Comparison of ENCODE assay signal across 11 cellular contexts in the genomic region with DNA sequence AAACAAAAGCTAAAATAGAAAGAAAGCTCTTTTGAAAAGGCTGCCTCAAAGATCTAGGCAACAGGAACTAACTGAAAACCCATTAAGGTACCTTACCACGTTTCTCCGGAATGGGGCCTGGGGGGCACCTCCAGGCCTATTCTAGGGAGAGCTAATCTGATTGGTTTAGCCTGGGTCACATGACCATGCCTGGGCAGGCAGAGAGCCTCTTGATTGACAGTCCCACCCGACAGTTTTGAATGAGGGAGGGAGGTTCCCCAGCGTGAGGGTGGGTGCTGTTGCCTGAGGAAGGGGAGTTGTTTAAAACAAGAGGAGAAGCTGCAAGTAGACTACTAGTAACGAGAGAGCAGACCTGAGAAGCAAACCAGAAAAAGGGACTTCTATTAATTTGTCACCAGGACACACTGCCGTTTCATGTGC.
A peak's percentile ranks its signal among the peaks of the same experiment; 100 is the strongest.
DNase-seq lines count a peak whose midpoint lies in the region; ATAC-seq, FAIRE-seq and TF ChIP-seq lines count a peak whose summit lies in the region.
"Had no signal": no experiment of that assay in that cellular context is flagged by ENCODE, and none has a peak within 500 bp of the region (broad histone marks: within the 10 kb centered on the region; RNA-seq: fewer than 3 reads in every experiment).

No MANE protein-coding gene starts in this region.

- peak; percentile 2 for DNase-seq in activated T-cell treated with anti-CD3 and anti-CD28 coated beads for 48 hours (ENCODE audit: low read depth)
- DNase-seq in activated T-cell treated with anti-CD3 and anti-CD28 coated beads, Interleukin-2, amount 50 U/mL, for 1 hour: no peak
- peak; percentile 41 to 86 for DNase-seq in H1 (ENCODE audit: low read depth in 1 of 2, low spot score in 2 of 2)
- peak; percentile 18 for DNase-seq in stimulated activated naive B cell treated with anti-CD40 and anti-IgM and Interleukin-4, amounts not matched to agents 10 μg/mL and 1 μg/mL and 100 μg/mL, for 72 hours
- DNase-seq in NCI-H1694 treated with DMSO at 0.1 percent for 48 hours (lab: John Stamatoyannopoulos, UW): no peak
- no peak for DNase-seq in putamen (ENCODE audit: low spot score)

- H3K4me1 Mint-ChIP-seq in stimulated activated naive B cell treated with anti-CD40 and anti-IgM and Interleukin-4, amounts not matched to agents 10 μg/mL and 1 μg/mL and 100 μg/mL, for 72 hours: no peaks in the 10 kb centered on the region
- H3K4me1 Mint-ChIP-seq: nephron had no signal

- no peak overlapping the region for H3K9ac ChIP-seq in Loucy (ENCODE audit: low read depth, low read length, poor library complexity, severe bottlenecking)
- no peak overlapping the region for H3K9ac ChIP-seq in H1 (replicated peaks in 1 of 4; ENCODE audit: extremely low read depth in 1 of 4, low read depth in 3 of 4, low read length in 3 of 4)

- H3K27ac ChIP-seq in H1 (ENCODE audit: low read depth, low read length): no peak overlapping the region
- H3K27ac ChIP-seq: suprapubic skin had no signal

- H3K79me1 ChIP-seq in H1 (ENCODE audit: low read depth, low read length): no peaks in the 10 kb centered on the region

- H2AK5ac ChIP-seq in H1 (ENCODE audit: low read depth, low read length): no peak overlapping the region

- H3K27me3 ChIP-seq in Loucy (ENCODE audit: insufficient read depth, low read length, poor library complexity, severe bottlenecking): no peaks in the 10 kb centered on the region
- 0 out of 7 replicates have a peak, but pooled peaks cover 0 to 2% (median 0%) of the 10 kb centered on the region in 4 experiments for H3K27me3 ChIP-seq in H1 (replicated peaks in 1 of 4; ENCODE audit: control insufficient read depth in 3 of 4, extremely low read depth in 1 of 4, insufficient read depth in 3 of 4, low read length in 3 of 4)

- peak; percentile 72 to 78 for ATAC-seq in stimulated activated naive B cell treated with anti-CD40 and anti-IgM and Interleukin-4, amounts not matched to agents 10 μg/mL and 1 μg/mL and 100 μg/mL, for 72 hours (replicated peaks)
- no peak for ATAC-seq in GM18868 (IDR thresholded peaks at IDR 0.05; ENCODE audit: unreplicated experiment)

- no peak overlapping the region for H3K4me3 Mint-ChIP-seq in stimulated activated naive B cell treated with anti-CD40 and anti-IgM and Interleukin-4, amounts not matched to agents 10 μg/mL and 1 μg/mL and 100 μg/mL, for 72 hours
- H3K4me3 Mint-ChIP-seq: nephron had no signal

- H2BK5ac ChIP-seq in H1 (ENCODE audit: low read depth, low read length): 0 out of 2 replicates have a peak overlapping the region, but pooled peaks have one; percentile 35

- H3K4me2 ChIP-seq in Loucy (ENCODE audit: low read depth, low read length, poor library complexity, severe bottlenecking) (peak overlapping the region; percentile 40), H1 (ENCODE audit: insufficient read depth in 1 of 2, low read depth in 2 of 2, low read length in 2 of 2) (peak overlapping the region in 1 of 2 experiments; percentile 25; a peak in 1 of 4 replicates)

- peak overlapping the region; percentile 25 for H3K4me3 ChIP-seq in Loucy (ENCODE audit: low read length, poor library complexity, severe bottlenecking)
- H3K4me3 ChIP-seq in H1 (ENCODE audit: extremely low read depth in 1 of 4, insufficient read depth in 2 of 4, low read depth in 3 of 4, low read length in 4 of 4): no peak overlapping the region; a peak in 1 of 8 replicates
- H3K4me3 ChIP-seq: suprapubic skin had no signal

- H3K23me2 ChIP-seq in H1 (ENCODE audit: low read depth, low read length): no peaks in the 10 kb centered on the region

- no peak overlapping the region for H4K8ac ChIP-seq in H1 (ENCODE audit: extremely low read depth, insufficient read depth, low read length)

- no peak overlapping the region for H4K91ac ChIP-seq in H1 (replicated peaks; ENCODE audit: insufficient read length, low read length)

- peak; percentile 57 for FAIRE-seq in H1 (lab: Jason Lieb, UNC)
- FAIRE-seq: colon had no signal

- H3K27me3 Mint-ChIP-seq in stimulated activated naive B cell treated with anti-CD40 and anti-IgM and Interleukin-4, amounts not matched to agents 10 μg/mL and 1 μg/mL and 100 μg/mL, for 72 hours: no peaks in the 10 kb centered on the region

- H3K18ac ChIP-seq in H1 (ENCODE audit: extremely low read depth, low read length): peak overlapping the region; percentile 86

- no peak for TF ChIP-seq EP300 in H1 (IDR thresholded peaks at IDR 0.05; ENCODE audit: borderline replicate concordance in 1 of 2, low read depth in 2 of 2, low read length in 2 of 2)

- H2BK120ac ChIP-seq in H1 (replicated peaks; ENCODE audit: low read depth, low read length): no peak overlapping the region

- H2BK12ac ChIP-seq in H1 (ENCODE audit: low read depth, low read length): peak overlapping the region; percentile 65; the same call in 1 of the 2 replicates

- H3K79me2 ChIP-seq in Loucy (ENCODE audit: insufficient read depth, low read length): no peaks in the 10 kb centered on the region
- H3K79me2 ChIP-seq in H1 (ENCODE audit: control insufficient read depth in 1 of 2, insufficient read depth in 2 of 2, low read length in 2 of 2): no peaks in the 10 kb centered on the region

- no peak overlapping the region for H3K14ac ChIP-seq in H1 (ENCODE audit: insufficient read length)

- peak overlapping the region; percentile 3; the same call in 1 of the 2 replicates for H2BK15ac ChIP-seq in H1 (ENCODE audit: low read length)

- no peaks in the 10 kb centered on the region for H3K9me2 ChIP-seq in Loucy (replicated peaks; ENCODE audit: low read depth, low read length)

- TF ChIP-seq RAD21 in H1 (IDR thresholded peaks at IDR 0.05 in 1 of 2, conservative IDR thresholded peaks at IDR 0.05 in 1 of 2; ENCODE audit: low read depth in 2 of 2, low read length in 2 of 2): no peak

- H3K4me1 ChIP-seq in Loucy (ENCODE audit: insufficient read depth, low read length, poor library complexity, severe bottlenecking) (peaks cover 7% of the 10 kb centered on the region), H1 (replicated peaks in 1 of 4; ENCODE audit: control insufficient read depth in 3 of 4, insufficient read depth in 4 of 4, low read length in 3 of 4) (peaks cover 0 to 6% (median 1%) of the 10 kb centered on the region in 4 experiments; a peak in 2 of 7 replicates)

- TF ChIP-seq POLR2A in H1 (IDR thresholded peaks at IDR 0.05; ENCODE audit: control extremely low read depth in 1 of 2, low read depth in 2 of 2, low read length in 2 of 2): no peak

- no peak overlapping the region for H3K56ac ChIP-seq in H1 (replicated peaks; ENCODE audit: insufficient read length, low read depth, low read length)

- 0 out of 2 replicates have a peak overlapping the region, but pooled peaks have one; percentile 16 for H2BK20ac ChIP-seq in H1 (ENCODE audit: low read length)

- H3F3A ChIP-seq in Loucy (ENCODE audit: low read depth): no peaks in the 10 kb centered on the region

- H3K9me3 ChIP-seq in Loucy (ENCODE audit: insufficient read depth, low read depth, low read length): no peaks in the 10 kb centered on the region
- H3K9me3 ChIP-seq in H1 (ENCODE audit: insufficient read depth in 2 of 2, low read depth in 1 of 2, low read length in 1 of 2): no peaks in the 10 kb centered on the region
- H3K9me3 ChIP-seq: suprapubic skin had no signal

- H4K5ac ChIP-seq in H1 (ENCODE audit: insufficient read length, low read depth, low read length): no peak overlapping the region

- no peak overlapping the region for H3K27ac Mint-ChIP-seq in stimulated activated naive B cell treated with anti-CD40 and anti-IgM and Interleukin-4, amounts not matched to agents 10 μg/mL and 1 μg/mL and 100 μg/mL, for 72 hours
- H3K27ac Mint-ChIP-seq: nephron had no signal

- H3K36me3 Mint-ChIP-seq in stimulated activated naive B cell treated with anti-CD40 and anti-IgM and Interleukin-4, amounts not matched to agents 10 μg/mL and 1 μg/mL and 100 μg/mL, for 72 hours: no peaks in the 10 kb centered on the region

- CTCF ChIA-PET in H1 (lab: Charles Lee; ENCODE audit: partially characterized antibody): interaction anchor here (0.6 to 1.4 kb wide), 6 partner anchors 15 to 693 kb away, joined by 3 to 5 read pairs (median 4); no protein-coding TSS in a partner anchor

- WGBS in H1 (ENCODE audit: extremely low coverage in 1 of 2, insufficient coverage in 1 of 2, insufficient read length in 1 of 2, insufficient replicate concordance in 2 of 2, low coverage in 1 of 2, low lambda C conversion rate in 2 of 2, missing lambda C conversion rate in 1 of 2), 2 experiments: 44% methylated on average over 6 of the region's 6 CpGs; no CpG with 5 or more reads in 1 of the 2 experiments

- no peak overlapping the region for H3K23ac ChIP-seq in H1 (ENCODE audit: insufficient read length)

- no peaks in the 10 kb centered on the region for H3K9me3 Mint-ChIP-seq in stimulated activated naive B cell treated with anti-CD40 and anti-IgM and Interleukin-4, amounts not matched to agents 10 μg/mL and 1 μg/mL and 100 μg/mL, for 72 hours
- H3K9me3 Mint-ChIP-seq: nephron had no signal

- no peaks in the 10 kb centered on the region for H4K20me1 ChIP-seq in Loucy (ENCODE audit: insufficient read depth, low read length, poor library complexity, severe bottlenecking)
- no peaks in the 10 kb centered on the region for H4K20me1 ChIP-seq in H1 (replicated peaks in 1 of 2; ENCODE audit: control insufficient read depth in 1 of 2, insufficient read depth in 2 of 2, low read length in 2 of 2)

- no peaks in the 10 kb centered on the region for H3K36me3 ChIP-seq in Loucy (ENCODE audit: insufficient read depth, low read length)
- no peaks in the 10 kb centered on the region for H3K36me3 ChIP-seq in H1 (ENCODE audit: control insufficient read depth in 2 of 4, insufficient read depth in 4 of 4, low read length in 3 of 4)
- H3K36me3 ChIP-seq: suprapubic skin had no signal

- TF ChIP-seq CTCF in Loucy (conservative IDR thresholded peaks at IDR 0.05; ENCODE audit: low read length) (no peak), H1 (IDR thresholded peaks at IDR 0.05; ENCODE audit: control extremely low read depth in 1 of 3, insufficient read depth in 1 of 3, low read depth in 1 of 3, low read length in 3 of 3) (no peak)

- POLR2A ChIA-PET in H1 (lab: Charles Lee; ENCODE audit: partially characterized antibody): interaction anchor here (0.5 kb wide), 1 partner anchor 462 kb away, joined by 3 read pairs; no protein-coding TSS in a partner anchor

- H2AFZ ChIP-seq in Loucy (ENCODE audit: low read length) (peak overlapping the region; percentile 84), H1 (ENCODE audit: low read length) (peak overlapping the region; percentile 68)

- no peak overlapping the region for H3K4ac ChIP-seq in H1 (replicated peaks; ENCODE audit: insufficient read length, low read depth, low read length)

TF ChIP-seq in H1, 55 proteins besides CTCF, POLR2A, EP300 and RAD21 (continues in another document):
- TF ChIP-seq, protein P1, sequence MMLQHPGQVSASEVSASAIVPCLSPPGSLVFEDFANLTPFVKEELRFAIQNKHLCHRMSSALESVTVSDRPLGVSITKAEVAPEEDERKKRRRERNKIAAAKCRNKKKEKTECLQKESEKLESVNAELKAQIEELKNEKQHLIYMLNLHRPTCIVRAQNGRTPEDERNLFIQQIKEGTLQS (IDR thresholded peaks at IDR 0.05; ENCODE audit: insufficient read depth, low read depth, low read length): peak; percentile 75; the same call in 1 of the 2 replicates
- no peak for TF ChIP-seq MAFK (IDR thresholded peaks at IDR 0.05; ENCODE audit: low read depth, low read length)
- no peak for TF ChIP-seq CEBPB (IDR thresholded peaks at IDR 0.05; ENCODE audit: low read depth, low read length)
- TF ChIP-seq PHF8 (conservative IDR thresholded peaks at IDR 0.05; ENCODE audit: low read depth, low read length): no peak

Comparison
In these comparisons a context has a peak if more than half of its experiments do, and no peak if none do; other contexts are left out.
1. DNase-seq: peak in activated T-cell treated with anti-CD3 and anti-CD28 coated beads for 48 hours (single experiment), H1 (2 of 2) and stimulated activated naive B cell treated with anti-CD40 and anti-IgM and Interleukin-4, amounts not matched to agents 10 μg/mL and 1 μg/mL and 100 μg/mL, for 72 hours (single experiment); none in activated T-cell treated with anti-CD3 and anti-CD28 coated beads, Interleukin-2, amount 50 U/mL, for 1 hour (single experiment), NCI-H1694 treated with DMSO at 0.1 percent for 48 hours (single experiment) and putamen (single experiment).